ENCODE assay signal across 1 cellular context in genomic region chr9:127698985-127699670, GRCh38.
TF ChIP-seq lines count a peak whose summit lies in the region.

No MANE protein-coding gene starts in this region.

TF ChIP-seq in GM12878, 131 proteins besides CTCF, POLR2A, EP300 and RAD21 (continued from another document):
- TF ChIP-seq E4F1 (IDR thresholded peaks at IDR 0.05; ENCODE audit: borderline replicate concordance, partially characterized antibody) (peak; percentile 20), BACH1 (IDR thresholded peaks at IDR 0.05; ENCODE audit: borderline replicate concordance) (no peak), KLF5 (IDR thresholded peaks at IDR 0.05; ENCODE audit: partially characterized antibody) (peak; percentile 53), HDAC2 (IDR thresholded peaks at IDR 0.05) (no peak), SMC3 (IDR thresholded peaks at IDR 0.05; ENCODE audit: borderline replicate concordance, low read length) (no peak), CHD2 (IDR thresholded peaks at IDR 0.05; ENCODE audit: borderline replicate concordance, low read depth, low read length) (0 out of 2 replicates have a peak, but pooled peaks have one; percentile 36), MYC (IDR thresholded peaks at IDR 0.05; ENCODE audit: insufficient read depth, insufficient read length, insufficient replicate concordance, low read length, severe bottlenecking) (no peak), IRF5 (IDR thresholded peaks at IDR 0.05; ENCODE audit: borderline replicate concordance) (no peak), MYB (IDR thresholded peaks at IDR 0.05; ENCODE audit: borderline replicate concordance, low read depth, low read length) (no peak), BRCA1 (IDR thresholded peaks at IDR 0.05; ENCODE audit: low read depth, low read length) (no peak), TAF1 (IDR thresholded peaks at IDR 0.05; ENCODE audit: borderline replicate concordance, low read depth, low read length) (no peak), BHLHE40 (IDR thresholded peaks at IDR 0.05; ENCODE audit: borderline replicate concordance in 1 of 2, low read depth in 2 of 2, low read length in 1 of 2) (peak; percentile 22 to 42; a peak in 1 of 4 replicates), MAX (IDR thresholded peaks at IDR 0.05; ENCODE audit: low read depth, low read length) (peak; percentile 43; the same call in 1 of the 2 replicates), RBBP5 (conservative IDR thresholded peaks at IDR 0.05) (no peak), SIN3A (IDR thresholded peaks at IDR 0.05; ENCODE audit: low read depth, low read length) (no peak), GABPA (IDR thresholded peaks at IDR 0.05; ENCODE audit: low read depth) (0 out of 2 replicates have a peak, but pooled peaks have one; percentile 20), RFX5 (IDR thresholded peaks at IDR 0.05; ENCODE audit: low read depth, low read length) (no peak), USF1 (IDR thresholded peaks at IDR 0.05; ENCODE audit: borderline replicate concordance, extremely low read length, insufficient read depth, low read depth, low read length) (peak; percentile 52), BMI1 (IDR thresholded peaks at IDR 0.05; ENCODE audit: borderline replicate concordance) (no peak), ZNF207 (IDR thresholded peaks at IDR 0.05; ENCODE audit: borderline replicate concordance) (no peak), BCL3 (IDR thresholded peaks at IDR 0.05; ENCODE audit: borderline replicate concordance, insufficient read depth, low read depth, low read length, poor library complexity, severe bottlenecking) (no peak), GATAD2B (conservative IDR thresholded peaks at IDR 0.05; ENCODE audit: low read depth) (no peak), ZNF384 (IDR thresholded peaks at IDR 0.05; ENCODE audit: borderline replicate concordance, low read depth, low read length) (no peak), IRF3 (IDR thresholded peaks at IDR 0.05) (0 out of 2 replicates have a peak, but pooled peaks have one; percentile 36), POU2F2 (IDR thresholded peaks at IDR 0.05; ENCODE audit: borderline replicate concordance, low read depth, low read length) (no peak), CBX3 (IDR thresholded peaks at IDR 0.05; ENCODE audit: borderline replicate concordance, low read depth) (no peak), MEF2B (IDR thresholded peaks at IDR 0.05; ENCODE audit: partially characterized antibody, poor library complexity, severe bottlenecking) (peak; percentile 37), ATF2 (IDR thresholded peaks at IDR 0.05; ENCODE audit: low read length) (no peak), TCF3 (IDR thresholded peaks at IDR 0.05; ENCODE audit: borderline replicate concordance, insufficient read depth, low read depth, low read length) (no peak), RAD51 (IDR thresholded peaks at IDR 0.05) (no peak), SP1 (IDR thresholded peaks at IDR 0.05; ENCODE audit: low read depth, low read length) (peak; percentile 74), FOS (IDR thresholded peaks at IDR 0.05; ENCODE audit: borderline replicate concordance, extremely low read depth, insufficient read length) (peak; percentile 30), ZNF687 (IDR thresholded peaks at IDR 0.05) (peak; percentile 85), SRF (IDR thresholded peaks at IDR 0.05; ENCODE audit: low read depth in 2 of 2, low read length in 2 of 2) (no peak), ZBTB40 (IDR thresholded peaks at IDR 0.05; ENCODE audit: borderline replicate concordance) (peak; percentile 50; the same call in 1 of the 2 replicates), FOXK2 (IDR thresholded peaks at IDR 0.05) (no peak), RUNX3 (IDR thresholded peaks at IDR 0.05; ENCODE audit: low read length) (0 out of 2 replicates have a peak, but pooled peaks have one; percentile 15)
